In the genomic region with DNA sequence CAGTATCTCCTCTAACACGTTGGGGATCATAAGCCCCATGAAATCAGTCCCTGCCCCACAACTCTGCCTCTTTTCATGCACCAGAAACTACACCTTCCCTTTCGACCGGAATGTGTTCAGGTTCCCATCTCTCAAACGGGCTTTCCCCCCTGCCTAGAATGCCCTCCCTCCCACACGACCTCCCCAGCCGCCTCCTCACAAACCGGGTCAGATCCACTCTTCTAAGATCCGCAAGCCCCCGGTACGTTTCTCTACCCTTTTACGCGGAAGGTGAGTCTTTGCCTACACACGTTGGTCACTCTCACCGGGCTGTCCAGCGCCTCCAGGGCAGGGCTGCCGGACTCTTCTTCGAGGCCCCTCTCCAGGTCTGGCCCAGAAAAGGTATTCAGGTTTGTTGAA, we compare ENCODE assay signal across 1 cellular context.
TF ChIP-seq lines count a peak whose summit lies in the region.

No MANE protein-coding gene starts in this region.

TF ChIP-seq in H1, 55 proteins besides CTCF, POLR2A, EP300 and RAD21:
- TF ChIP-seq SRF (IDR thresholded peaks at IDR 0.05; ENCODE audit: low read depth, low read length) (no peak), CEBPB (IDR thresholded peaks at IDR 0.05; ENCODE audit: low read depth, low read length) (no peak), TAF1 (IDR thresholded peaks at IDR 0.05; ENCODE audit: low read depth, low read length) (no peak), MAFK (IDR thresholded peaks at IDR 0.05; ENCODE audit: low read depth, low read length) (no peak), KDM1A (IDR thresholded peaks at IDR 0.05; ENCODE audit: borderline replicate concordance, low read length) (no peak), HDAC2 (IDR thresholded peaks at IDR 0.05; ENCODE audit: borderline replicate concordance in 1 of 2, low read depth in 2 of 2, low read length in 2 of 2) (no peak), TBP (IDR thresholded peaks at IDR 0.05; ENCODE audit: low read depth, low read length) (no peak), SP4 (IDR thresholded peaks at IDR 0.05; ENCODE audit: low read length) (no peak), POU5F1 (IDR thresholded peaks at IDR 0.05; ENCODE audit: low read depth, low read length) (no peak), RXRA (IDR thresholded peaks at IDR 0.05; ENCODE audit: insufficient read depth, low read depth, low read length) (no peak), BCL11A (IDR thresholded peaks at IDR 0.05; ENCODE audit: low read depth in 2 of 2, low read length in 2 of 2) (no peak), NANOG (IDR thresholded peaks at IDR 0.05; ENCODE audit: insufficient read depth, low read depth, low read length, poor library complexity, severe bottlenecking) (no peak), EGR1 (IDR thresholded peaks at IDR 0.05; ENCODE audit: borderline replicate concordance, low read depth, low read length) (no peak), JUN (IDR thresholded peaks at IDR 0.05; ENCODE audit: low read depth, low read length) (no peak), TCF12 (IDR thresholded peaks at IDR 0.05; ENCODE audit: low read depth, low read length) (no peak), CBX5 (IDR thresholded peaks at IDR 0.05; ENCODE audit: low read depth, low read length) (no peak), SAP30 (IDR thresholded peaks at IDR 0.05; ENCODE audit: insufficient read depth, insufficient replicate concordance, low read length) (no peak), KDM4A (IDR thresholded peaks at IDR 0.05; ENCODE audit: low read depth, low read length, severe bottlenecking) (no peak)
